ENCODE assay signal across 24 cellular contexts in the genomic region with DNA sequence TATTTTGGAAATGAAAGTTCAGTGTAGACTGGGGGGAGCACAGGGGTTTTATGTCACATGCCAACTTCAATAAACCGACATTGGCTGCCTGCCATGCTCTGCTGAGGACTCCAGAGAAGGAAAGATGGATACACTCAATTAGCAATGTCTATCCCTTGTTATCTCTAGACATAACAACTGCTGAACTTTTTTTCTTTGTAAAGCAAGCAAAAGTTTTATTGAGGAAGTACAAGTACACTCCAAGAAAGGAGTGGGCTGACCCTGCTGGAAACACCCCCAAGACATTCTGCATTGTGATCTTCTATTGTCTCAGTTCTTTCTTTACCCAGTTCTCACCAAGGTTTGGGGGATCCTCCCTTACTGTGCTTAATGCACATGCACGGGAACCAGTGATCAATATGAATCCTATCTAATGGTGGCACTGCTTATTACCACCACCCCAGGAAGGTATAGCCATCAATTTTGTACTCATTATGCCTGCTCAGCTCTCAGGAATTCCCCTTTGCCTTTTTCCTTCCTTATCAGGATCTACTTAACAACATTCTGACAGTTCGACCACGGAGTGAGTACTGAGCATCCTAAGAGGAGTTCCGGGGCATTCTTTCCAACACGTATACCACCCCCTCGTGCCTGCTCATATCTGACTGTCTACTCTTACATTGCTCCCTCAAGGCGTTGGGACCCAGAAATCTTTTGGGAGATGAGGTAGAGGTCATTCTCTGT. TPM values are rescaled to one million over a fixed set of nuclear protein-coding genes. Genes with fewer than 3 reads are reported as not detected.
DNase-seq lines count a peak whose midpoint lies in the region; ATAC-seq and TF ChIP-seq lines count a peak whose summit lies in the region.
"Had no signal": no experiment of that assay in that cellular context is flagged by ENCODE, and none has a peak within 500 bp of the region (broad histone marks: within the 10 kb centered on the region; RNA-seq: fewer than 3 reads in every experiment).

No MANE protein-coding gene starts in this region.

- dilution Hi-C loops in IMR-90 (cut with HindIII; ENCODE audit: low sequenced_read_pairs, unreplicated experiment): no loop called here

- no CpG with 5 or more reads among the region's 8 CpGs for WGBS in IMR-90 (ENCODE audit: extremely low coverage in 2 of 2, insufficient read length in 1 of 2), 2 experiments
- WGBS in mesendoderm (ENCODE audit: extremely low coverage, insufficient coverage, low lambda C conversion rate): no CpG with 5 or more reads among the region's 8 CpGs

- H4K5ac ChIP-seq in IMR-90 (ENCODE audit: low read depth, low read length) (no peak overlapping the region), mesendoderm (ENCODE audit: low read length) (no peak overlapping the region)

- H3K9me3 ChIP-seq in BE2C (no peaks in the 10 kb centered on the region), IMR-90 (ENCODE audit: control insufficient read depth, insufficient read depth, low read length) (no peaks in the 10 kb centered on the region), colonic mucosa (no peaks in the 10 kb centered on the region)
- H3K9me3 ChIP-seq: right lobe of liver, upper lobe of left lung had no signal

- DNase-seq in BE2C: peak; percentile 21
- peak; percentile 31 for DNase-seq in IMR-90
- DNase-seq in colonic mucosa: peak; percentile 80
- DNase-seq in mesendoderm: peak; percentile 15
- DNase-seq in activated naive CD8-positive, alpha-beta T cell treated with anti-CD3 and anti-CD28 coated beads, Interleukin-2, amount 50 U/mL, for 24 hours: no peak
- DNase-seq in NCI-H510A treated with DMSO at 0.1 percent for 48 hours (lab: John Stamatoyannopoulos, UW): no peak
- DNase-seq: activated CD4-positive, CD25-positive, alpha-beta regulatory T cell; activated CD8-positive, alpha-beta T cell treated with anti-CD3 and anti-CD28 coated beads for 36 hours; activated effector memory CD4-positive, alpha-beta T cell treated with Interleukin-2 at 50 U/mL for 16 hours; activated naive CD8-positive, alpha-beta T cell treated with anti-CD3 and anti-CD28 coated beads, Interleukin-2, amount 10 ng/mL, durations not matched to agents 7 days and 5 days; effector CD4-positive, alpha-beta T cell; mammary epithelial cell; NCI-H1092; NCI-H187; NCI-H2171; NCI-H524; right lobe of liver; SHP77; stimulated activated CD4-positive, alpha-beta T cell treated with anti-CD3 and anti-CD28 coated beads, Interleukin-4, amount 100 ng/mL, for 1 hour; upper lobe of left lung had no signal

- H2BK15ac ChIP-seq in IMR-90 (ENCODE audit: low read depth, low read length): no peak overlapping the region
- no peak overlapping the region for H2BK15ac ChIP-seq in mesendoderm (replicated peaks; ENCODE audit: low read depth)

- POLR2A ChIA-PET in IMR-90 (lab: Charles Lee; ENCODE audit: unreplicated experiment): interaction anchor here (0.5 kb wide), 1 partner anchor 393 kb away, joined by 13 read pairs; no protein-coding TSS in a partner anchor

- H2AK9ac ChIP-seq in IMR-90 (replicated peaks; ENCODE audit: low read depth, low read length, poor library complexity): no peak overlapping the region

- CTCF ChIA-PET in IMR-90 (lab: Yijun Ruan, JAX): no interaction called here

- H3K36me3 ChIP-seq in BE2C (no peaks in the 10 kb centered on the region), IMR-90 (ENCODE audit: control insufficient read depth, insufficient read depth, low read length) (no peaks in the 10 kb centered on the region; the same call in 1 of the 2 replicates), colonic mucosa (no peaks in the 10 kb centered on the region), mesendoderm (ENCODE audit: control insufficient read depth, insufficient read depth, low read length) (no peaks in the 10 kb centered on the region)
- H3K36me3 ChIP-seq: neural progenitor cell had no signal

- BruUV-seq in IMR-90 (replicated peaks; lab: Mats Ljungman, UMichigan): no TSS peak

- H4K8ac ChIP-seq in IMR-90 (ENCODE audit: low read depth in 2 of 2, low read length in 2 of 2) (no peak overlapping the region), mesendoderm (ENCODE audit: low read depth, low read length) (no peak overlapping the region)

- H2AK5ac ChIP-seq in IMR-90 (ENCODE audit: low read depth, low read length) (no peak overlapping the region), mesendoderm (ENCODE audit: low read length) (no peak overlapping the region)

- peaks cover 6% of the 10 kb centered on the region; the same call in 1 of the 2 replicates for H3K9me1 ChIP-seq in IMR-90 (ENCODE audit: insufficient read depth, low read length)

- no peak overlapping the region for H2BK120ac ChIP-seq in IMR-90 (ENCODE audit: low read depth, low read length)
- no peak overlapping the region for H2BK120ac ChIP-seq in mesendoderm (ENCODE audit: low read depth, low read length)

- H3K4me2 ChIP-seq in IMR-90 (ENCODE audit: low read depth, low read length): no peak overlapping the region
- H3K4me2 ChIP-seq in mesendoderm (ENCODE audit: low read length): no peak overlapping the region
- H3K4me2 ChIP-seq: neural progenitor cell had no signal

- in situ Hi-C loops in IMR-90 (cut with MboI; ENCODE audit: low sequenced_read_pairs): no loop called here

- no peaks in the 10 kb centered on the region for H3K9me3 Mint-ChIP-seq in activated naive CD8-positive, alpha-beta T cell treated with anti-CD3 and anti-CD28 coated beads, Interleukin-2, amount 50 U/mL, for 24 hours
- H3K9me3 Mint-ChIP-seq: activated CD8-positive, alpha-beta T cell treated with anti-CD3 and anti-CD28 coated beads for 36 hours; activated naive CD8-positive, alpha-beta T cell treated with anti-CD3 and anti-CD28 coated beads, Interleukin-2, amount 10 ng/mL, durations not matched to agents 7 days and 5 days; CD14-positive monocyte; neural progenitor cell had no signal

- H3K4me3 ChIP-seq in BE2C (ENCODE audit: low read depth, low read length) (no peak overlapping the region), IMR-90 (ENCODE audit: insufficient read depth, low read depth, low read length) (no peak overlapping the region), colonic mucosa (no peak overlapping the region), mesendoderm (ENCODE audit: low read length) (no peak overlapping the region)
- H3K4me3 ChIP-seq: neural progenitor cell, right lobe of liver, upper lobe of left lung had no signal

- H3K9ac ChIP-seq in IMR-90 (ENCODE audit: low read depth, low read length) (no peak overlapping the region), colonic mucosa (ENCODE audit: low read depth in 2 of 2, low read length in 2 of 2) (no peak overlapping the region), mesendoderm (ENCODE audit: low read length) (no peak overlapping the region)
- H3K9ac ChIP-seq: neural progenitor cell had no signal

- no peak overlapping the region for H2AFZ ChIP-seq in IMR-90 (replicated peaks; ENCODE audit: low read length, poor library complexity)
- H2AFZ ChIP-seq: neural progenitor cell had no signal

- no peak overlapping the region for H2BK20ac ChIP-seq in IMR-90 (ENCODE audit: low read depth, low read length)

- no peaks in the 10 kb centered on the region for H3K79me2 ChIP-seq in mesendoderm (ENCODE audit: control insufficient read depth, insufficient read depth, low read length)

- H4K91ac ChIP-seq in IMR-90 (ENCODE audit: insufficient read depth, low read depth, low read length): no peak overlapping the region

- no peaks in the 10 kb centered on the region for H3K27me3 Mint-ChIP-seq in activated naive CD8-positive, alpha-beta T cell treated with anti-CD3 and anti-CD28 coated beads, Interleukin-2, amount 50 U/mL, for 24 hours
- H3K27me3 Mint-ChIP-seq: activated CD8-positive, alpha-beta T cell treated with anti-CD3 and anti-CD28 coated beads for 36 hours; activated naive CD8-positive, alpha-beta T cell treated with anti-CD3 and anti-CD28 coated beads, Interleukin-2, amount 10 ng/mL, durations not matched to agents 7 days and 5 days had no signal

- H3K27ac Mint-ChIP-seq in activated naive CD8-positive, alpha-beta T cell treated with anti-CD3 and anti-CD28 coated beads, Interleukin-2, amount 50 U/mL, for 24 hours: no peak overlapping the region
- H3K27ac Mint-ChIP-seq: activated CD8-positive, alpha-beta T cell treated with anti-CD3 and anti-CD28 coated beads for 36 hours; activated naive CD8-positive, alpha-beta T cell treated with anti-CD3 and anti-CD28 coated beads, Interleukin-2, amount 10 ng/mL, durations not matched to agents 7 days and 5 days; neural progenitor cell had no signal

- H3K27me3 ChIP-seq in BE2C: no peaks in the 10 kb centered on the region
- no peaks in the 10 kb centered on the region for H3K27me3 ChIP-seq in IMR-90 (ENCODE audit: control insufficient read depth, insufficient read depth, low read length)
- H3K27me3 ChIP-seq in colonic mucosa: no peaks in the 10 kb centered on the region
- no peaks in the 10 kb centered on the region for H3K27me3 ChIP-seq in mesendoderm (ENCODE audit: insufficient read depth, low read length, poor library complexity)
- H3K27me3 ChIP-seq: neural progenitor cell, right lobe of liver, upper lobe of left lung had no signal

- H3K79me1 ChIP-seq in IMR-90 (ENCODE audit: low read depth in 1 of 2, low read length in 2 of 2) (peaks cover 5 to 8% of the 10 kb centered on the region in 2 experiments; a peak in 3 of 4 replicates), mesendoderm (ENCODE audit: low read length) (no peaks in the 10 kb centered on the region)

- H3K18ac ChIP-seq in IMR-90 (ENCODE audit: low read depth, low read length): no peak overlapping the region
- no peak overlapping the region for H3K18ac ChIP-seq in mesendoderm (ENCODE audit: low read length)

- H3K27ac ChIP-seq in IMR-90 (ENCODE audit: insufficient read depth, low read length): no peak overlapping the region
- H3K27ac ChIP-seq in colonic mucosa: peak overlapping the region; percentile 21
- H3K27ac ChIP-seq in mesendoderm (ENCODE audit: low read depth, low read length): no peak overlapping the region
- H3K27ac ChIP-seq: epithelial cell of prostate, neural progenitor cell, right lobe of liver, upper lobe of left lung had no signal

- H3K4me1 ChIP-seq in BE2C (peaks cover 7% of the 10 kb centered on the region; the same call in 1 of the 2 replicates), IMR-90 (ENCODE audit: control insufficient read depth, insufficient read depth, low read length) (peaks cover 6% of the 10 kb centered on the region), colonic mucosa (no peaks in the 10 kb centered on the region), mesendoderm (ENCODE audit: control insufficient read depth, low read depth, low read length) (peaks cover 4% of the 10 kb centered on the region)
- H3K4me1 ChIP-seq: neural progenitor cell, right lobe of liver had no signal

- H3K56ac ChIP-seq in IMR-90 (ENCODE audit: extremely low read depth, insufficient read depth, low read length) (no peak overlapping the region), mesendoderm (ENCODE audit: low read length) (no peak overlapping the region)

- H3K14ac ChIP-seq in IMR-90 (replicated peaks; ENCODE audit: low read depth, low read length): no peak overlapping the region

- ATAC-seq in IMR-90 (ENCODE audit: low read depth) (no peak), HG03280 (IDR thresholded peaks at IDR 0.05; ENCODE audit: unreplicated experiment) (no peak)
- ATAC-seq in activated naive CD8-positive, alpha-beta T cell treated with anti-CD3 and anti-CD28 coated beads, Interleukin-2, amount 50 U/mL, for 24 hours: no peak
- ATAC-seq: activated CD8-positive, alpha-beta T cell treated with anti-CD3 and anti-CD28 coated beads for 36 hours; right lobe of liver had no signal

- peaks cover 9% of the 10 kb centered on the region for H3K36me3 Mint-ChIP-seq in activated naive CD8-positive, alpha-beta T cell treated with anti-CD3 and anti-CD28 coated beads, Interleukin-2, amount 50 U/mL, for 24 hours (ENCODE audit: low read depth)
- H3K36me3 Mint-ChIP-seq: neural progenitor cell had no signal

- TF ChIP-seq RAD21 in IMR-90 (IDR thresholded peaks at IDR 0.05; ENCODE audit: low read length): no peak

- H2BK5ac ChIP-seq in IMR-90 (ENCODE audit: low read depth, low read length, poor library complexity, severe bottlenecking) (no peak overlapping the region), mesendoderm (ENCODE audit: low read length) (no peak overlapping the region)

- H3K4me3 Mint-ChIP-seq in activated naive CD8-positive, alpha-beta T cell treated with anti-CD3 and anti-CD28 coated beads, Interleukin-2, amount 50 U/mL, for 24 hours: no peak overlapping the region
- H3K4me3 Mint-ChIP-seq: activated CD8-positive, alpha-beta T cell treated with anti-CD3 and anti-CD28 coated beads for 36 hours; activated naive CD8-positive, alpha-beta T cell treated with anti-CD3 and anti-CD28 coated beads, Interleukin-2, amount 10 ng/mL, durations not matched to agents 7 days and 5 days; CD14-positive monocyte; neural progenitor cell had no signal

- no peaks in the 10 kb centered on the region for H4K20me1 ChIP-seq in IMR-90 (ENCODE audit: insufficient read depth, low read length)

- H3K4ac ChIP-seq in IMR-90 (ENCODE audit: low read depth, low read length): no peak overlapping the region
- H3K4ac ChIP-seq in mesendoderm (ENCODE audit: low read depth, low read length): no peak overlapping the region

- intact Hi-C loops in IMR-90 (cut with micrococcal nuclease): no loop called here
- intact Hi-C loops in colonic mucosa (cut with DNase I): no loop called here

- TF ChIP-seq CTCF in BE2C (IDR thresholded peaks at IDR 0.05; ENCODE audit: low read depth, low read length): no peak
- no peak for TF ChIP-seq CTCF in IMR-90 (conservative IDR thresholded peaks at IDR 0.05; ENCODE audit: low read depth, low read length)
- no peak for TF ChIP-seq CTCF in colonic mucosa (IDR thresholded peaks at IDR 0.05)

- no peak for TF ChIP-seq POLR2A in IMR-90 (IDR thresholded peaks at IDR 0.05; ENCODE audit: low read depth, low read length)

- H3K4me1 Mint-ChIP-seq in activated naive CD8-positive, alpha-beta T cell treated with anti-CD3 and anti-CD28 coated beads, Interleukin-2, amount 50 U/mL, for 24 hours: peaks cover 5% of the 10 kb centered on the region
- H3K4me1 Mint-ChIP-seq: neural progenitor cell had no signal

- no peak overlapping the region for H3K23ac ChIP-seq in IMR-90 (ENCODE audit: low read depth, low read length)
- H3K23ac ChIP-seq in mesendoderm (ENCODE audit: low read length): no peak overlapping the region

RNA-seq across cellular contexts. Expression of gene SYNJ1, which starts 28.7 kb away (rescaled TPM):
- polyA plus RNA-seq in BE2C (2012; ENCODE audit: insufficient read depth, insufficient read length, low read depth): 6.6 TPM
- 3.6 and 8.3 TPM in 2 replicates for total RNA-seq in IMR-90 (2012; rRNA removed)
- polyA plus RNA-seq in IMR-90 (2012; rRNA removed): 4.6 and 5.5 TPM in 2 replicates
- 1.5 TPM in 2 replicates for polyA plus RNA-seq in IMR-90 (2012; cell fraction: cytosol; rRNA removed)
- polyA plus RNA-seq in IMR-90 (2012; cell fraction: nucleus; rRNA removed; ENCODE audit: low replicate concordance): 4.9 and 12.4 TPM in 2 replicates
- total RNA-seq in colonic mucosa: 10 to 100 TPM; 11.7 to 12.5 TPM
- polyA plus RNA-seq in mesendoderm (2013, experiment 1 of 2): 2.8 TPM
- 3.4 TPM for polyA plus RNA-seq in mesendoderm (2013, experiment 2 of 2)

Comparison
In these comparisons a context has a peak if more than half of its experiments do, and no peak if none do; other contexts are left out.
1. DNase-seq: peak in BE2C (single experiment), IMR-90 (single experiment), colonic mucosa (single experiment) and mesendoderm (single experiment); none in activated naive CD8-positive, alpha-beta T cell treated with anti-CD3 and anti-CD28 coated beads, Interleukin-2, amount 50 U/mL, for 24 hours (single experiment) and NCI-H510A treated with DMSO at 0.1 percent for 48 hours (single experiment).